In genomic region chr4:61541474-61541873, GRCh38 we compare ENCODE assay signal across 25 cellular contexts.
A peak's percentile ranks its signal among the peaks of the same experiment; 100 is the strongest.
DNase-seq lines count a peak whose midpoint lies in the region; ATAC-seq, FAIRE-seq and TF ChIP-seq lines count a peak whose summit lies in the region.
"Had no signal": no experiment of that assay in that cellular context is flagged by ENCODE, and none has a peak within 500 bp of the region (broad histone marks: within the 10 kb centered on the region; RNA-seq: fewer than 3 reads in every experiment).

No MANE protein-coding gene starts in this region.

- H3K9me3 ChIP-seq in small intestine (ENCODE audit: control insufficient read depth, low read depth): no peaks in the 10 kb centered on the region
- H3K9me3 ChIP-seq: ascending aorta, lower lobe of right lung, thyroid gland had no signal

- POLR2A ChIA-PET in HEK293T (lab: Yijun Ruan, JAX): no interaction called here

- H3K4me1 ChIP-seq in small intestine (ENCODE audit: control insufficient read depth in 2 of 2, insufficient read depth in 1 of 2, low read depth in 1 of 2, low read length in 1 of 2): peaks cover 0 to 4% of the 10 kb centered on the region in 2 donors
- H3K4me1 ChIP-seq: ascending aorta, lower lobe of right lung, thyroid gland had no signal

- ATAC-seq in GM21786 (IDR thresholded peaks at IDR 0.05; ENCODE audit: unreplicated experiment): no peak
- ATAC-seq: activated CD8-positive, alpha-beta memory T cell treated with anti-CD3 and anti-CD28 coated beads, Interleukin-2, amount 10 ng/mL, durations not matched to agents 7 days and 5 days; activated naive CD4-positive, alpha-beta T cell treated with anti-CD3 and anti-CD28 coated beads, Interleukin-2, amount 50 U/mL, for 72 hours; T-cell had no signal

- DNase-seq in NCI-H748 (lab: John Stamatoyannopoulos, UW; ENCODE audit: unreplicated experiment) (peak; percentile 31), NCI-H748 treated with DMSO at 0.1 percent for 48 hours (lab: John Stamatoyannopoulos, UW) (no peak), OCI-M1 (lab: John Stamatoyannopoulos, UW) (peak; percentile 47), kidney glomerular epithelial cell (lab: John Stamatoyannopoulos, UW) (peak; percentile 48), small intestine (no peak), HEK293T (ENCODE audit: extremely low spot score) (no peak)
- DNase-seq in stimulated activated CD4-positive, alpha-beta T cell treated with anti-CD3 and anti-CD28 coated beads, Interleukin-4, amount 100 ng/mL, for 4 hours: no peak
- DNase-seq: 8988T; activated CD4-positive, alpha-beta T cell treated with anti-CD3 and anti-CD28 coated beads for 48 hours; activated CD8-positive, alpha-beta memory T cell treated with anti-CD3 and anti-CD28 coated beads, Interleukin-2, amount 10 ng/mL, durations not matched to agents 7 days and 5 days; cerebellar nuclear complex; DMS79 treated with DMSO at 0.1 percent for 48 hours; effector CD4-positive, alpha-beta T cell; foreskin fibroblast; lower lobe of right lung; NCI-H524 treated with DMSO at 0.1 percent for 48 hours; Right ventricle myocardium superior; stimulated activated CD4-positive, alpha-beta T cell treated with anti-CD3 and anti-CD28 coated beads, Interleukin-4, amount 100 ng/mL, for 24 hours; T-cell; thyroid gland had no signal

- no peaks in the 10 kb centered on the region for H3K27me3 ChIP-seq in small intestine (ENCODE audit: control insufficient read depth in 2 of 2, insufficient read depth in 2 of 2, low read length in 2 of 2)
- H3K27me3 ChIP-seq: ascending aorta, thyroid gland had no signal

- 69 to 78% (median 74%) methylated on average over 2 of the region's 2 CpGs for WGBS in small intestine, 3 donors

- peak overlapping the region; percentile 3 to 35 for H3K27ac ChIP-seq in small intestine (ENCODE audit: low read depth in 1 of 2, low read length in 1 of 2)
- H3K27ac ChIP-seq: ascending aorta, lower lobe of right lung, thyroid gland had no signal

- CTCF ChIA-PET in HEK293T (lab: Yijun Ruan, JAX): no interaction called here

- H3K36me3 ChIP-seq in small intestine (ENCODE audit: control insufficient read depth in 2 of 2, insufficient read depth in 2 of 2, low read length in 2 of 2): no peaks in the 10 kb centered on the region
- H3K36me3 ChIP-seq: ascending aorta, lower lobe of right lung, thyroid gland had no signal

- no peak for FAIRE-seq in small intestine (lab: Jason Lieb, UNC)
- FAIRE-seq: GM12891, GM19239 had no signal

- H3K4me3 ChIP-seq in small intestine (ENCODE audit: low read depth in 1 of 2, low read length in 2 of 2): no peak overlapping the region
- H3K4me3 ChIP-seq: ascending aorta, lower lobe of right lung, thyroid gland had no signal

TF ChIP-seq in HEK293T, 16 proteins besides CTCF, POLR2A, EP300 and RAD21:
- TF ChIP-seq PKNOX1 (IDR thresholded peaks at IDR 0.05): no peak
- no peak for TF ChIP-seq ZNF384 (IDR thresholded peaks at IDR 0.05)
- TF ChIP-seq ELF4 (IDR thresholded peaks at IDR 0.05): no peak
- no peak for TF ChIP-seq L3MBTL2 (conservative IDR thresholded peaks at IDR 0.05)
- no peak for TF ChIP-seq FOXK2 (IDR thresholded peaks at IDR 0.05)
- TF ChIP-seq SUZ12 (IDR thresholded peaks at IDR 0.05): no peak
- TF ChIP-seq SP1 (IDR thresholded peaks at IDR 0.05): no peak
- TF ChIP-seq TARDBP (IDR thresholded peaks at IDR 0.05): no peak
- no peak for TF ChIP-seq FOXA1 (IDR thresholded peaks at IDR 0.05)
- no peak for TF ChIP-seq HDGF (IDR thresholded peaks at IDR 0.05; ENCODE audit: borderline replicate concordance)
TF ChIP-seq in HEK293T: peak in this region for 0.

Comparison
In these comparisons a context has a peak if more than half of its experiments do, and no peak if none do; other contexts are left out.
1. DNase-seq: peak in NCI-H748 (single experiment), OCI-M1 (single experiment) and kidney glomerular epithelial cell (single experiment); none in NCI-H748 treated with DMSO at 0.1 percent for 48 hours (single experiment), small intestine (single experiment), stimulated activated CD4-positive, alpha-beta T cell treated with anti-CD3 and anti-CD28 coated beads, Interleukin-4, amount 100 ng/mL, for 4 hours (0 of 2) and HEK293T (single experiment).